Comparison of ENCODE assay signal across 14 cellular contexts in the genomic region with DNA sequence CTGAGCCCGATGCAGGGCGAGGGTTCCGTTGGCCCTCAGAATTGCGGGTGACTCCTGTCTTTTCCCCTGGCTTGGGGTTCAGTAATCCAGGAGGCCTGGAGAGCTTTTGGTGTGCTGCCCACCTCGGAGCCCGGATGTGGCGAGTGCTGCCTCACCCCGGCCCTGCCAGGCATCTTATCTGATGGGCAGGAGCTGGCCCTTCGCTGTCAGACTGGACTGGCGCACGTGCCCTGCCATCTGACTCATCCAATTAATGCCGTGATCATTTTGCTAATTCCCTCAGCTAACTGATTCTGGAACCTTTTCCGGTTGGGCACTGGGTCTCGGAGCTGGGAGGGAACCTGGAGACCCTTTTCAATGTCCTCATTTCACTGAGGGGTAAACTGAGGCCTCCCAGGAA. TPM values are rescaled to one million over a fixed set of nuclear protein-coding genes. Genes with fewer than 3 reads are reported as not detected.
DNase-seq lines count a peak whose midpoint lies in the region; ATAC-seq and TF ChIP-seq lines count a peak whose summit lies in the region.
"Had no signal": no experiment of that assay in that cellular context is flagged by ENCODE, and none has a peak within 500 bp of the region (broad histone marks: within the 10 kb centered on the region; RNA-seq: fewer than 3 reads in every experiment).

No MANE protein-coding gene starts in this region.

- H3K9me3 ChIP-seq in heart left ventricle, result no peaks in the 10 kb centered on the region
- no peaks in the 10 kb centered on the region for H3K9me3 ChIP-seq in right lobe of liver
- H3K9me3 ChIP-seq in aorta (ENCODE audit: control insufficient read depth, low read length), result no peaks in the 10 kb centered on the region
- H3K9me3 ChIP-seq: A549 had no signal

- intact Hi-C loops in heart left ventricle (cut with DNase I), result no loop called here
- intact Hi-C loops in cardiac septum (cut with DNase I), result no loop called here
- intact Hi-C loops in right lobe of liver (cut with DNase I), result no loop called here
- intact Hi-C loops in aorta (cut with DNase I), result loop anchor here in 1 of 2 donors (5.0 to 10.0 kb wide), 3 partner anchors 34 to 74 kb away; partner anchors contain the start of gene RXRA
- intact Hi-C loops in posterior cingulate gyrus (cut with DNase I), result no loop called here

- ATAC-seq in heart left ventricle (peak in 3 of 4 donors; percentile 38 to 64 (median 57)), right lobe of liver (peak; percentile 21 to 51 (median 42)), aorta (ENCODE audit: low FRiP score) (no peak), GM19395 (IDR thresholded peaks at IDR 0.05; ENCODE audit: unreplicated experiment) (no peak)
- ATAC-seq: A549, WTC11 had no signal

- peak overlapping the region in 9 of 12 donors; percentile 14 to 82 (median 49) for H3K27ac ChIP-seq in heart left ventricle
- peak overlapping the region; percentile 40 for H3K27ac ChIP-seq in angular gyrus (ENCODE audit: low read depth, low read length)
- peak overlapping the region; percentile 66 to 82 (median 67) for H3K27ac ChIP-seq in right lobe of liver
- peak overlapping the region in 1 of 2 donors; percentile 24 for H3K27ac ChIP-seq in aorta (ENCODE audit: low read depth in 1 of 2, low read length in 2 of 2)
- H3K27ac ChIP-seq: A549 had no signal

- TF ChIP-seq CTCF in heart left ventricle (IDR thresholded peaks at IDR 0.05) (no peak), right lobe of liver (IDR thresholded peaks at IDR 0.05) (no peak)

- H3K4me3 ChIP-seq in heart left ventricle (no peak overlapping the region), right lobe of liver (no peak overlapping the region), aorta (ENCODE audit: low read length in 2 of 2) (no peak overlapping the region)
- H3K4me3 ChIP-seq: A549 had no signal

- peaks cover 12 to 98% (median 77%) of the 10 kb centered on the region in 12 donors for H3K4me1 ChIP-seq in heart left ventricle
- peaks cover 2 to 100% (median 65%) of the 10 kb centered on the region in 4 donors for H3K4me1 ChIP-seq in right lobe of liver
- peaks cover 0 to 8% of the 10 kb centered on the region in 2 donors for H3K4me1 ChIP-seq in aorta (ENCODE audit: control insufficient read depth in 1 of 2, insufficient read depth in 2 of 2, low read length in 2 of 2)

- WGBS in heart left ventricle, 4 donors, result 50 to 60% (median 55%) methylated on average over 11 to 14 of the region's 14 CpGs
- WGBS in right lobe of liver (ENCODE audit: insufficient coverage, low coverage, low lambda C conversion rate, missing lambda C conversion rate), result 40% methylated on average over 1 of the region's 14 CpGs
- 4 to 6% methylated on average over 14 of the region's 14 CpGs for WGBS in aorta, 2 donors

- DNase-seq in heart left ventricle (peak; percentile 57 to 85 (median 80)), cardiac septum (ENCODE audit: low spot score) (no peak), right lobe of liver (peak; percentile 87 to 93 (median 92)), aorta (peak; percentile 85 to 92), NCI-H146 treated with DMSO at 0.1 percent for 48 hours (lab: John Stamatoyannopoulos, UW; ENCODE audit: unreplicated experiment) (no peak), posterior cingulate gyrus (no peak)
- DNase-seq: activated T-cell treated with anti-CD3 and anti-CD28 coated beads for 4 hours, foreskin melanocyte, kidney, naive B cell had no signal

- no peak for TF ChIP-seq POLR2A in heart left ventricle (IDR thresholded peaks at IDR 0.05)
- no peak for TF ChIP-seq POLR2A in right lobe of liver (IDR thresholded peaks at IDR 0.05)

- H3K36me3 ChIP-seq in heart left ventricle (no peaks in the 10 kb centered on the region), right lobe of liver (no peaks in the 10 kb centered on the region), aorta (ENCODE audit: control insufficient read depth in 1 of 2, insufficient read depth in 2 of 2, low read length in 1 of 2) (no peaks in the 10 kb centered on the region)

- H3K27me3 ChIP-seq in heart left ventricle (no peaks in the 10 kb centered on the region), right lobe of liver (no peaks in the 10 kb centered on the region), aorta (ENCODE audit: control insufficient read depth in 1 of 2, insufficient read depth in 2 of 2, low read length in 1 of 2) (no peaks in the 10 kb centered on the region)

RNA-seq across cellular contexts. Expression of gene RXRA, which starts 34.6 kb away (rescaled TPM):
- 10 to 100 TPM; 45.5 to 87.9 (median 52.9) TPM for total RNA-seq in heart left ventricle
- polyA plus RNA-seq in heart left ventricle, result 10 to 100 TPM; 54.9 to 55.8 TPM
- 42.6 TPM for total RNA-seq in cardiac septum
- 100 to 1,000 TPM; 105 to 165 (median 131) TPM for total RNA-seq in right lobe of liver
- total RNA-seq in aorta, result 10 to 100 TPM; 47.5 to 67.8 TPM
- 10 to 100 TPM; 17.7 to 18.0 TPM for polyA plus RNA-seq in aorta

Comparison
In these comparisons a context has a peak if more than half of its experiments do, and no peak if none do; other contexts are left out.
1. DNase-seq: peak in heart left ventricle (5 of 5), right lobe of liver (3 of 3) and aorta (2 of 2); none in cardiac septum (single experiment), NCI-H146 treated with DMSO at 0.1 percent for 48 hours (single experiment) and posterior cingulate gyrus (0 of 10).
2. ATAC-seq: peak in heart left ventricle (3 of 4) and right lobe of liver (4 of 4); none in aorta (single experiment) and GM19395 (single experiment).